8 cellular contexts compared by ENCODE assay signal in genomic region chr3:33439421-33440327, GRCh38. TPM values are rescaled to one million over a fixed set of nuclear protein-coding genes. Genes with fewer than 3 reads are reported as not detected.
DNase-seq lines count a peak whose midpoint lies in the region; ATAC-seq, FAIRE-seq and TF ChIP-seq lines count a peak whose summit lies in the region.

No MANE protein-coding gene starts in this region.

- TF ChIP-seq CTCF in GM12878 (IDR thresholded peaks at IDR 0.05 in 2 of 3, conservative IDR thresholded peaks at IDR 0.05 in 1 of 3; ENCODE audit: control insufficient read depth in 2 of 3, extremely low read depth in 1 of 3, insufficient read depth in 1 of 3, low read depth in 3 of 3, low read length in 3 of 3) = peak in 1 of 3 experiments; percentile 22; a peak in 3 of 6 replicates

- peak overlapping the region; percentile 100 for H3K4me3 Mint-ChIP-seq in T-helper 2 cell treated with Interferon-gamma antibody and Interleukin-4, amounts not matched to agents 5 μg/mL and 100 μg/mL, for 36 hours

- H3K4me3 ChIP-seq in GM12878 (peak overlapping the region; percentile 84), iPS-18a (ENCODE audit: low read length) (peak overlapping the region; percentile 75), skeletal muscle cell (ENCODE audit: low read depth, low read length) (peak overlapping the region; percentile 93)

- TF ChIP-seq EP300 in GM12878 (IDR thresholded peaks at IDR 0.05; ENCODE audit: borderline replicate concordance in 1 of 2, control insufficient read depth in 1 of 2, low read depth in 2 of 2, low read length in 2 of 2) = no peak

- H3K9ac ChIP-seq in GM12878 (ENCODE audit: control insufficient read depth, insufficient read depth, low read length) = peak overlapping the region; percentile 94
- peak overlapping the region; percentile 81 for H3K9ac ChIP-seq in iPS-18a (ENCODE audit: low read length)

- BruUV-seq in GM12878 (replicated peaks; lab: Mats Ljungman, UMichigan) = no TSS peak

- ATAC-seq in GM19324 (IDR thresholded peaks at IDR 0.05; ENCODE audit: low FRiP score, unreplicated experiment) (peak; percentile 23), HG03432 (IDR thresholded peaks at IDR 0.05; ENCODE audit: unreplicated experiment) (peak; percentile 31), GM12878 (peak; percentile 34)

- H3K27ac Mint-ChIP-seq in T-helper 2 cell treated with Interferon-gamma antibody and Interleukin-4, amounts not matched to agents 5 μg/mL and 100 μg/mL, for 36 hours = peak overlapping the region; percentile 100

- DNase-seq in COLO829 (ENCODE audit: low spot score) (peak; percentile 32), GM12878 (ENCODE audit: low read depth, low spot score) (no peak), skeletal muscle cell (ENCODE audit: low read depth) (no peak), HPDE6-E6E7 (ENCODE audit: extremely low spot score) (no peak)
- DNase-seq in T-helper 2 cell treated with Interferon-gamma antibody and Interleukin-4, amounts not matched to agents 5 μg/mL and 100 μg/mL, for 36 hours (ENCODE audit: low spot score) = peak; percentile 41

- H3K9me3 ChIP-seq in GM12878 (replicated peaks; ENCODE audit: control insufficient read depth, insufficient read depth, low read length) (no peaks in the 10 kb centered on the region), iPS-18a (ENCODE audit: control insufficient read depth, low read depth, low read length) (no peaks in the 10 kb centered on the region)

- WGBS in GM12878 (ENCODE audit: insufficient coverage, insufficient replicate concordance, low lambda C conversion rate, missing lambda C conversion rate) = under 1% methylated on average over 79 of the region's 99 CpGs

- POLR2A ChIA-PET in GM12878 (lab: Charles Lee) = interaction anchor here (0.6 to 5.1 kb wide), 7 partner anchors 10 to 360 kb away, joined by 3 to 53 read pairs (median 4); no protein-coding TSS in a partner anchor

- H3K9me3 Mint-ChIP-seq in T-helper 2 cell treated with Interferon-gamma antibody and Interleukin-4, amounts not matched to agents 5 μg/mL and 100 μg/mL, for 36 hours = no peaks in the 10 kb centered on the region

- RAD21 ChIA-PET in GM12878 (lab: Charles Lee; ENCODE audit: unreplicated experiment) = interaction anchor here (0.6 to 2.1 kb wide), 5 partner anchors 10 to 359 kb away, joined by 3 to 9 read pairs (median 6); partner anchors contain the start of gene PDCD6IP

- CTCF ChIA-PET in GM12878 (lab: Yijun Ruan, JAX) = interaction anchor here (0.6 to 3.5 kb wide), 6 partner anchors 10 to 366 kb away, joined by 3 to 19 read pairs (median 5); no protein-coding TSS in a partner anchor

- peaks cover 5% of the 10 kb centered on the region for H3K36me3 Mint-ChIP-seq in T-helper 2 cell treated with Interferon-gamma antibody and Interleukin-4, amounts not matched to agents 5 μg/mL and 100 μg/mL, for 36 hours (ENCODE audit: low read depth)

- H3K79me2 ChIP-seq in GM12878 (ENCODE audit: control insufficient read depth, insufficient read depth, low read length) = peaks cover 54% of the 10 kb centered on the region

- peaks cover 36% of the 10 kb centered on the region for H3K4me1 Mint-ChIP-seq in T-helper 2 cell treated with Interferon-gamma antibody and Interleukin-4, amounts not matched to agents 5 μg/mL and 100 μg/mL, for 36 hours (ENCODE audit: low read depth)

- no peaks in the 10 kb centered on the region for H3K27me3 Mint-ChIP-seq in T-helper 2 cell treated with Interferon-gamma antibody and Interleukin-4, amounts not matched to agents 5 μg/mL and 100 μg/mL, for 36 hours (ENCODE audit: low read depth)

- intact Hi-C loops in GM12878 (cut with micrococcal nuclease; ENCODE audit: unreplicated experiment) = loop anchor here (5.0 to 10.0 kb wide), 2 partner anchors 278 to 355 kb away; partner anchors contain the start of genes CLASP2 and PDCD6IP

- TF ChIP-seq POLR2A in GM12878 (IDR thresholded peaks at IDR 0.05; ENCODE audit: low read depth, low read length) = peak; percentile 86

- peak overlapping the region; percentile 53 for H2AFZ ChIP-seq in GM12878 (ENCODE audit: control insufficient read depth, low read depth, low read length)

- H3K36me3 ChIP-seq in GM12878 (ENCODE audit: control insufficient read depth in 2 of 2, insufficient read depth in 2 of 2, low read length in 1 of 2) (no peaks in the 10 kb centered on the region; a peak in 1 of 4 replicates), iPS-18a (ENCODE audit: control insufficient read depth, low read depth, low read length) (no peaks in the 10 kb centered on the region)

- H3K4me1 ChIP-seq in GM12878 (ENCODE audit: control insufficient read depth, insufficient read depth, low read length) (no peaks in the 10 kb centered on the region), iPS-18a (ENCODE audit: control insufficient read depth, low read depth, low read length) (peaks cover 22% of the 10 kb centered on the region)

- H3K4me2 ChIP-seq in GM12878 (ENCODE audit: control insufficient read depth, insufficient read depth) = peak overlapping the region; percentile 92

- H3K27me3 ChIP-seq in GM12878 (replicated peaks in 1 of 2; ENCODE audit: control insufficient read depth in 2 of 2, insufficient read depth in 2 of 2, low read length in 1 of 2) (no peaks in the 10 kb centered on the region), iPS-18a (ENCODE audit: control insufficient read depth, insufficient read depth, low read length) (no peaks in the 10 kb centered on the region)

- H3K27ac ChIP-seq in GM12878 (ENCODE audit: control insufficient read depth, insufficient read depth) (peak overlapping the region; percentile 85), iPS-18a (ENCODE audit: low read length) (peak overlapping the region; percentile 51)

- 0 out of 2 replicates have a peak, but pooled peaks cover 2% of the 10 kb centered on the region for H4K20me1 ChIP-seq in GM12878 (ENCODE audit: control insufficient read depth, insufficient read depth)

- in situ Hi-C loops in GM12878 (cut with MboI) = no loop called here

- no peak for TF ChIP-seq RAD21 in GM12878 (IDR thresholded peaks at IDR 0.05; ENCODE audit: insufficient read depth, low read depth, low read length)

- SMC1A ChIA-PET in GM12878 (lab: Charles Lee; ENCODE audit: uncharacterized antibody, unreplicated experiment) = interaction anchor here (1.3 to 3.9 kb wide), 4 partner anchors 10 to 45 kb away, joined by 5 to 43 read pairs (median 8); no protein-coding TSS in a partner anchor

- no peak for FAIRE-seq in GM12878 (lab: Jason Lieb, UNC)

TF ChIP-seq in GM12878, 131 proteins besides CTCF, POLR2A, EP300 and RAD21 (continues in another document):
- no peak for TF ChIP-seq SP1 (IDR thresholded peaks at IDR 0.05; ENCODE audit: low read depth, low read length)
- no peak for TF ChIP-seq SMC3 (IDR thresholded peaks at IDR 0.05; ENCODE audit: borderline replicate concordance, low read length)
- no peak for TF ChIP-seq TCF3 (IDR thresholded peaks at IDR 0.05; ENCODE audit: borderline replicate concordance, insufficient read depth, low read depth, low read length)
- TF ChIP-seq BRCA1 (IDR thresholded peaks at IDR 0.05; ENCODE audit: low read depth, low read length) = no peak
- no peak for TF ChIP-seq PAX8 (IDR thresholded peaks at IDR 0.05)
- TF ChIP-seq RAD51 (IDR thresholded peaks at IDR 0.05) = no peak
- peak; percentile 80 for TF ChIP-seq BACH1 (IDR thresholded peaks at IDR 0.05; ENCODE audit: borderline replicate concordance)
- peak; percentile 24; the same call in 1 of the 2 replicates for TF ChIP-seq RB1 (IDR thresholded peaks at IDR 0.05; ENCODE audit: borderline replicate concordance)
- peak; percentile 67; the same call in 1 of the 2 replicates for TF ChIP-seq SMARCA5 (IDR thresholded peaks at IDR 0.05)
- TF ChIP-seq CBX5 (IDR thresholded peaks at IDR 0.05; ENCODE audit: low read depth) = no peak
- TF ChIP-seq TARDBP (IDR thresholded peaks at IDR 0.05; ENCODE audit: borderline replicate concordance) = no peak
- TF ChIP-seq KAT2A (conservative IDR thresholded peaks at IDR 0.05; ENCODE audit: control insufficient read depth, low read depth, low read length) = no peak
- TF ChIP-seq MXI1 (IDR thresholded peaks at IDR 0.05; ENCODE audit: low read depth, low read length) = peak; percentile 60; the same call in 1 of the 2 replicates
- no peak for TF ChIP-seq SMAD1 (IDR thresholded peaks at IDR 0.05; ENCODE audit: low read depth, partially characterized antibody)
- TF ChIP-seq RELA (IDR thresholded peaks at IDR 0.05; ENCODE audit: borderline replicate concordance, partially characterized antibody) = no peak
- TF ChIP-seq WRNIP1 (IDR thresholded peaks at IDR 0.05; ENCODE audit: borderline replicate concordance, low read depth, low read length) = no peak
- TF ChIP-seq GATAD2B (conservative IDR thresholded peaks at IDR 0.05; ENCODE audit: low read depth) = peak; percentile 89
- TF ChIP-seq PAX5 (IDR thresholded peaks at IDR 0.05; ENCODE audit: borderline replicate concordance, low read depth, low read length) = peak; percentile 2; the same call in 1 of the 2 replicates
- no peak for TF ChIP-seq POLR2AphosphoS2 (IDR thresholded peaks at IDR 0.05; ENCODE audit: low read depth, low read length)
- TF ChIP-seq SREBF1 (IDR thresholded peaks at IDR 0.05; ENCODE audit: low read length) = no peak
- TF ChIP-seq EED (IDR thresholded peaks at IDR 0.05; ENCODE audit: low read depth) = 0 out of 2 replicates have a peak, but pooled peaks have one; percentile 37
- no peak for TF ChIP-seq ZNF384 (IDR thresholded peaks at IDR 0.05; ENCODE audit: borderline replicate concordance, low read depth, low read length)
- no peak for TF ChIP-seq FOXM1 (IDR thresholded peaks at IDR 0.05; ENCODE audit: low read depth, low read length)

RNA-seq across cellular contexts. Expression of gene UBP1, which starts 0.5 kb away (rescaled TPM):
- 186 and 190 TPM in 2 replicates for total RNA-seq in GM12878 (2013; cell fraction: nucleolus; rRNA removed)
- total RNA-seq in GM12878 (2014; rRNA removed) = 55.7 and 60.4 TPM in 2 replicates
- total RNA-seq in GM12878 (2014; rRNA removed; fragmentation: Illumina TruSeq; extraction: Trizol) = 44.3 and 49.0 TPM in 2 replicates
- total RNA-seq in GM12878 (2021) = 58.5 and 69.1 TPM in 2 replicates
- polyA plus RNA-seq in GM12878 (2011; ENCODE audit: low read depth) = 30.4 TPM
- polyA plus RNA-seq in GM12878 (2011; rRNA removed) = 89.3 and 98.6 TPM in 2 replicates
- 50.6 and 51.8 TPM in 2 replicates for polyA plus RNA-seq in GM12878 (2011; cell fraction: cytosol; rRNA removed)
- 218 and 240 TPM in 2 replicates for polyA plus RNA-seq in GM12878 (2011; cell fraction: nucleus; rRNA removed)
- 41.9 and 43.7 TPM in 2 replicates for polyA plus RNA-seq in GM12878 (2012)
- 93.6 and 110 TPM in 2 replicates for polyA plus RNA-seq in GM12878 (2014; fragmentation: Illumina TruSeq; extraction: Trizol)
- 10 to 100 TPM in 1 of 2 experiments, 1 to 10 TPM in 1; 9.8 to 14.4 TPM for polyA plus RNA-seq in GM12878 (2014; fragmentation: Nextera tagmentation; extraction: Ambion mirVana)
- 77.9 and 80.1 TPM in 2 replicates for polyA plus RNA-seq in GM12878 (2014; rRNA removed)
- 10 to 100 TPM in 1 of 2 experiments, 1 to 10 TPM in 1; 9.3 to 15.0 TPM for polyA plus RNA-seq in GM12878 (2016; fragmentation: Nextera tagmentation; extraction: Ambion mirVana)
- 58.3 and 102 TPM in 2 replicates for polyA minus RNA-seq in GM12878 (2011; rRNA and poly(A)+ RNA removed)
- polyA minus RNA-seq in GM12878 (2011; cell fraction: cytosol; rRNA and poly(A)+ RNA removed) = 18.8 and 30.7 TPM in 2 replicates
- 62.7 and 83.5 TPM in 2 replicates for polyA minus RNA-seq in GM12878 (2011; cell fraction: nucleus; rRNA and poly(A)+ RNA removed)

Comparison
In these comparisons a context has a peak if more than half of its experiments do, and no peak if none do; other contexts are left out.
1. DNase-seq: peak in COLO829 (single experiment) and T-helper 2 cell treated with Interferon-gamma antibody and Interleukin-4, amounts not matched to agents 5 μg/mL and 100 μg/mL, for 36 hours (single experiment); none in GM12878 (single experiment), skeletal muscle cell (single experiment) and HPDE6-E6E7 (single experiment).
2. Peak in every context shown above with its lines, with median percentiles within 50 percentile points of each other: ATAC-seq and H3K4me3 ChIP-seq.